1 cellular context compared by ENCODE assay signal in the genomic region with DNA sequence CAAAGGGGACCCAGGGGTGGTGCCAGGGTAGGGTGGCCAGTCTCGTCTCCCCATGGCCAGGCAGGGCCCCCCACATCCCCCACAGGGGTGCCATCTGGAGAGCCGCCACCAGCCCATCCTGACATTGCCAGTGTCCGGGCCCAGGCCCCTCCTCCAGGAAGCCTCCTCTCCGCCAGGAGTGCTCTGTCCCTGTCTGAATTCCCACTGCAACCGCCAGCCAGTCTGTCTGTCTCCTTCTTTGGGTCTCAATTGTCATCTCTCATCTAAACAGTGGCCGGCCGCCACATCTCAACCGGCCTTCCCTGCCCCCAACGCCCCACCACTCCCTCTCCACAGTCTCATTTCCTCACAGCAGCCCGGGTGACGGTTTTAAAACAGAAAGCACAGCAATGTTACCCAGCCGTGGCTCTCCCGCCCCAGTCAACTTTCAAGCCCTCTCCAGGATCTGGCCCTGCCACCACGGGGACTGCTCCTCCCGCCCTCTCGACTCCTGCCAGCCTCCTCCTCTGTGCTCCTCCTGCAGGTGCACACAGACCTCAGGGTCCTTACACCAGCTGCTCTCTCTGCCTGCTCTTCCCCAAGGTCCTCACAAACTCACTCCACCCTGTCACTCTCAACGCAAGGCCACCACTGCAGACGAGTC.
TF ChIP-seq lines count a peak whose summit lies in the region.

No MANE protein-coding gene starts in this region.

TF ChIP-seq in H1, 55 proteins besides CTCF, POLR2A, EP300 and RAD21 (continued from another document):
- TF ChIP-seq, protein P1, sequence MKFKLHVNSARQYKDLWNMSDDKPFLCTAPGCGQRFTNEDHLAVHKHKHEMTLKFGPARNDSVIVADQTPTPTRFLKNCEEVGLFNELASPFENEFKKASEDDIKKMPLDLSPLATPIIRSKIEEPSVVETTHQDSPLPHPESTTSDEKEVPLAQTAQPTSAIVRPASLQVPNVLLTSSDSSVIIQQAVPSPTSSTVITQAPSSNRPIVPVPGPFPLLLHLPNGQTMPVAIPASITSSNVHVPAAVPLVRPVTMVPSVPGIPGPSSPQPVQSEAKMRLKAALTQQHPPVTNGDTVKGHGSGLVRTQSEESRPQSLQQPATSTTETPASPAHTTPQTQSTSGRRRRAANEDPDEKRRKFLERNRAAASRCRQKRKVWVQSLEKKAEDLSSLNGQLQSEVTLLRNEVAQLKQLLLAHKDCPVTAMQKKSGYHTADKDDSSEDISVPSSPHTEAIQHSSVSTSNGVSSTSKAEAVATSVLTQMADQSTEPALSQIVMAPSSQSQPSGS (IDR thresholded peaks at IDR 0.05; ENCODE audit: low read length) = no peak
